ENCODE assay signal across 7 cellular contexts in genomic region chr14:105625448-105625847, GRCh38.
A peak's percentile ranks its signal among the peaks of the same experiment; 100 is the strongest.
DNase-seq lines count a peak whose midpoint lies in the region; ATAC-seq and TF ChIP-seq lines count a peak whose summit lies in the region.
"Not testable (repeated sequence)": the region's sequence is repeated elsewhere in the genome, so short reads cannot be mapped to it uniquely, and the experiment has no call there.

No MANE protein-coding gene starts in this region.

- not testable (repeated sequence) for H3K4me1 Mint-ChIP-seq in chondrocyte (ENCODE audit: low read depth)
- peaks cover 41% of the 10 kb centered on the region for H3K4me1 Mint-ChIP-seq in stimulated activated memory B cell treated with anti-CD40 and anti-IgM and Interleukin-4, amounts not matched to agents 10 μg/mL and 1 μg/mL and 100 μg/mL, for 72 hours

- H3K36me3 Mint-ChIP-seq in chondrocyte (ENCODE audit: low read depth): not testable (repeated sequence)
- peaks cover 48% of the 10 kb centered on the region for H3K36me3 Mint-ChIP-seq in stimulated activated memory B cell treated with anti-CD40 and anti-IgM and Interleukin-4, amounts not matched to agents 10 μg/mL and 1 μg/mL and 100 μg/mL, for 72 hours

- H3K27me3 ChIP-seq in osteoblast (ENCODE audit: insufficient read depth, low read length); upper lobe of right lung: not testable (repeated sequence)

- not testable (repeated sequence) for H3K4me3 ChIP-seq in osteoblast (ENCODE audit: insufficient read depth, low read length); upper lobe of right lung

- not testable (repeated sequence) for H2AFZ ChIP-seq in osteoblast (ENCODE audit: low read length)

- H3K9me3 Mint-ChIP-seq in chondrocyte (ENCODE audit: low read depth); stimulated activated memory B cell treated with anti-CD40 and anti-IgM and Interleukin-4, amounts not matched to agents 10 μg/mL and 1 μg/mL and 100 μg/mL, for 72 hours: not testable (repeated sequence)

- H3K79me2 ChIP-seq in osteoblast (ENCODE audit: insufficient read depth, low read length): not testable (repeated sequence)

- peak; percentile 8 for ATAC-seq in left lobe of liver
- not testable (repeated sequence) for ATAC-seq in stimulated activated memory B cell treated with anti-CD40 and anti-IgM and Interleukin-4, amounts not matched to agents 10 μg/mL and 1 μg/mL and 100 μg/mL, for 72 hours; upper lobe of right lung

- H4K20me1 ChIP-seq in osteoblast (ENCODE audit: insufficient read depth, low read length): not testable (repeated sequence)

- DNase-seq in Ammon's horn (ENCODE audit: low spot score): peak; percentile 1
- DNase-seq in activated CD4-positive, alpha-beta T cell treated with anti-CD3 and anti-CD28 coated beads for 1 hour: peak; percentile 6
- DNase-seq in chondrocyte (ENCODE audit: low spot score): peak; percentile 86
- peak; percentile 58 for DNase-seq in left lobe of liver (ENCODE audit: low spot score)
- DNase-seq in osteoblast (ENCODE audit: insufficient read length, low spot score, missing footprints): peak; percentile 71
- peak; percentile 61 for DNase-seq in upper lobe of right lung

- H3K36me3 ChIP-seq in osteoblast (ENCODE audit: insufficient read depth, low read length); upper lobe of right lung: not testable (repeated sequence)

- not testable (repeated sequence) for H3K4me1 ChIP-seq in osteoblast (ENCODE audit: insufficient read depth, low read length); upper lobe of right lung

- not testable (repeated sequence) for H3K27me3 Mint-ChIP-seq in chondrocyte (ENCODE audit: low read depth); stimulated activated memory B cell treated with anti-CD40 and anti-IgM and Interleukin-4, amounts not matched to agents 10 μg/mL and 1 μg/mL and 100 μg/mL, for 72 hours

- H3K27ac ChIP-seq in osteoblast (ENCODE audit: low read depth, low read length); upper lobe of right lung: not testable (repeated sequence)

- not testable (repeated sequence) for H3K4me2 ChIP-seq in osteoblast (ENCODE audit: insufficient read depth, low read length)

- not testable (repeated sequence) for H3K9me3 ChIP-seq in osteoblast (ENCODE audit: low read depth, low read length); upper lobe of right lung

- not testable (repeated sequence) for TF ChIP-seq CTCF in chondrocyte (IDR thresholded peaks at IDR 0.05); osteoblast (IDR thresholded peaks at IDR 0.05; ENCODE audit: extremely low read depth, low read depth, low read length); upper lobe of right lung (IDR thresholded peaks at IDR 0.05)

- H3K4me3 Mint-ChIP-seq in chondrocyte (ENCODE audit: unreplicated experiment): not testable (repeated sequence)
- peak overlapping the region; percentile 58 for H3K4me3 Mint-ChIP-seq in stimulated activated memory B cell treated with anti-CD40 and anti-IgM and Interleukin-4, amounts not matched to agents 10 μg/mL and 1 μg/mL and 100 μg/mL, for 72 hours

- intact Hi-C loops in upper lobe of right lung (cut with DNase I): not testable (repeated sequence)

- H3K27ac Mint-ChIP-seq in chondrocyte (ENCODE audit: unreplicated experiment); stimulated activated memory B cell treated with anti-CD40 and anti-IgM and Interleukin-4, amounts not matched to agents 10 μg/mL and 1 μg/mL and 100 μg/mL, for 72 hours: not testable (repeated sequence)

Comparison
In these comparisons a context has a peak if more than half of its experiments do, and no peak if none do; other contexts are left out.
1. DNase-seq: peak in every context shown above with its lines; median percentile 86 in chondrocyte; 71 in osteoblast; 61 in upper lobe of right lung; 58 in left lobe of liver; 6 in activated CD4-positive, alpha-beta T cell treated with anti-CD3 and anti-CD28 coated beads for 1 hour; 1 in Ammon's horn.